In the genomic region with DNA sequence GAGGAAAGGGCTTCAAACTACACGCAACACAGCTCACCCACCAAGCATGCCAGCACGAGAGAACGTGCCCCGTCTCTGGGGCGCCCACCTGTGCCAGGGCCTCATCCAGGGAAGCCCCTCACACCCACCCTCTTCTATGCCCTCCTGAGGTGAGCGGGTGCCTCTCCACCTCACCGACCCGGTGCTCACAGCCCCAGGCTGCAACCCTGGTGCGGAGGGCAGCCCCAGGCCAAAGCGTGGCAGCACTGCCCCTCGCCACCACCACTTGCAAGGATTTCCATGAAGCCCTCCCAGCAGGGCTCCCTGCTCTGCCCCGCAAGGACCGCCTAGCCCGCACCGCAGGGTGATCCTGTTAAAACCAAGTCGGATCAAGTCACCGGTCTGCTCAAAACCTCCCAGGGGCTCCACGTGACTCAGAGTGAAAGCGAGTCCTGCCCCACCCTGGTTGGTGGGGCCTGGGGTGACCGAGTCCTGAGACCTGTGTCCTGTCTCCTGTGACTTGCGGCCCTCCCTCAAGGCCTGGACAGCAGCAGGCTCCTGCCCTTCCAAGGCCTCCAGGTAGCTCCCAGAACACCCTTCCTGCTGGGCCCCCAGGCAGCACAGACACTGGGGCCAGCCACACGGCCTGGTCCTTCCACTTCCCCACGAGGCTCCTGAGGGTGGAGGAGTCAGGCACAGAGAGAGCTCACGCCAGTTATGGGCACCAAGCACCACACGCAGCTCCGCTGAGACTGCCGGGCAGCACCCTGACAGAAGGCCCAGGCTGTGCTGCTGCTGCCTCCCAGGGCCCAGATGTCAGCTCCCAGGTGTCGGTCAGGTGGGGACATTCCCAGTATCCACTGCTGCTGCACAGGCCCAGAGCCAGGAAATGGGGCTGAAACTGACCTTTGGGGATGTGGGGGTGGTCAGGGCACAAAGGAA, we compare ENCODE assay signal across 2 cellular contexts.
A peak's percentile ranks its signal among the peaks of the same experiment; 100 is the strongest.
TF ChIP-seq lines count a peak whose summit lies in the region.

No MANE protein-coding gene starts in this region.

TF ChIP-seq in IMR-90, 13 proteins besides CTCF, POLR2A, EP300 and RAD21:
- no peak for TF ChIP-seq CHD1 (IDR thresholded peaks at IDR 0.05; ENCODE audit: low read depth, low read length)
- TF ChIP-seq, protein P1, sequence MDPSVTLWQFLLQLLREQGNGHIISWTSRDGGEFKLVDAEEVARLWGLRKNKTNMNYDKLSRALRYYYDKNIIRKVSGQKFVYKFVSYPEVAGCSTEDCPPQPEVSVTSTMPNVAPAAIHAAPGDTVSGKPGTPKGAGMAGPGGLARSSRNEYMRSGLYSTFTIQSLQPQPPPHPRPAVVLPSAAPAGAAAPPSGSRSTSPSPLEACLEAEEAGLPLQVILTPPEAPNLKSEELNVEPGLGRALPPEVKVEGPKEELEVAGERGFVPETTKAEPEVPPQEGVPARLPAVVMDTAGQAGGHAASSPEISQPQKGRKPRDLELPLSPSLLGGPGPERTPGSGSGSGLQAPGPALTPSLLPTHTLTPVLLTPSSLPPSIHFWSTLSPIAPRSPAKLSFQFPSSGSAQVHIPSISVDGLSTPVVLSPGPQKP (IDR thresholded peaks at IDR 0.05; ENCODE audit: borderline replicate concordance, low read depth, low read length): no peak
- TF ChIP-seq BHLHE40 (IDR thresholded peaks at IDR 0.05; ENCODE audit: low read depth, low read length): no peak
- TF ChIP-seq CEBPB (IDR thresholded peaks at IDR 0.05; ENCODE audit: low read depth, low read length): no peak

TF ChIP-seq in HepG2, 621 proteins besides CTCF, POLR2A, EP300 and RAD21:
- TF ChIP-seq LCORL (IDR thresholded peaks at IDR 0.05) (no peak), LCORL (CRISPR knock-in tag; IDR thresholded peaks at IDR 0.05) (0 out of 2 replicates have a peak, but pooled peaks have one; percentile 22), ZNF687 (CRISPR knock-in tag; IDR thresholded peaks at IDR 0.05) (0 out of 2 replicates have a peak, but pooled peaks have one; percentile 47), HHEX (CRISPR knock-in tag; IDR thresholded peaks at IDR 0.05) (no peak), NFE2L1 (CRISPR knock-in tag; IDR thresholded peaks at IDR 0.05; ENCODE audit: borderline replicate concordance) (no peak), ZFP1 (CRISPR knock-in tag; IDR thresholded peaks at IDR 0.05) (no peak), ZFP41 (CRISPR knock-in tag; IDR thresholded peaks at IDR 0.05; ENCODE audit: borderline replicate concordance) (no peak)
- TF ChIP-seq, protein P2, sequence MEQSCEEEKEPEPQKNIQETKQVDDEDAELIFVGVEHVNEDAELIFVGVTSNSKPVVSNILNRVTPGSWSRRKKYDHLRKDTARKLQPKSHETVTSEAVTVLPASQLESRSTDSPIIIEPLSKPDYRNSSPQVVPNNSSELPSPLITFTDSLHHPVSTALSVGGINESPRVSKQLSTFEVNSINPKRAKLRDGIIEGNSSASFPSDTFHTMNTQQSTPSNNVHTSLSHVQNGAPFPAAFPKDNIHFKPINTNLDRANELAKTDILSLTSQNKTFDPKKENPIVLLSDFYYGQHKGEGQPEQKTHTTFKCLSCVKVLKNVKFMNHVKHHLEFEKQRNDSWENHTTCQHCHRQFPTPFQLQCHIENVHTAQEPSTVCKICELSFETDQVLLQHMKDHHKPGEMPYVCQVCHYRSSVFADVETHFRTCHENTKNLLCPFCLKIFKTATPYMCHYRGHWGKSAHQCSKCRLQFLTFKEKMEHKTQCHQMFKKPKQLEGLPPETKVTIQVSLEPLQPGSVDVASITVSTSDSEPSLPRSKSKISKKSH (CRISPR knock-in tag; IDR thresholded peaks at IDR 0.05; ENCODE audit: borderline replicate concordance): peak; percentile 14; the same call in 1 of the 2 replicates
- TF ChIP-seq, protein P3, sequence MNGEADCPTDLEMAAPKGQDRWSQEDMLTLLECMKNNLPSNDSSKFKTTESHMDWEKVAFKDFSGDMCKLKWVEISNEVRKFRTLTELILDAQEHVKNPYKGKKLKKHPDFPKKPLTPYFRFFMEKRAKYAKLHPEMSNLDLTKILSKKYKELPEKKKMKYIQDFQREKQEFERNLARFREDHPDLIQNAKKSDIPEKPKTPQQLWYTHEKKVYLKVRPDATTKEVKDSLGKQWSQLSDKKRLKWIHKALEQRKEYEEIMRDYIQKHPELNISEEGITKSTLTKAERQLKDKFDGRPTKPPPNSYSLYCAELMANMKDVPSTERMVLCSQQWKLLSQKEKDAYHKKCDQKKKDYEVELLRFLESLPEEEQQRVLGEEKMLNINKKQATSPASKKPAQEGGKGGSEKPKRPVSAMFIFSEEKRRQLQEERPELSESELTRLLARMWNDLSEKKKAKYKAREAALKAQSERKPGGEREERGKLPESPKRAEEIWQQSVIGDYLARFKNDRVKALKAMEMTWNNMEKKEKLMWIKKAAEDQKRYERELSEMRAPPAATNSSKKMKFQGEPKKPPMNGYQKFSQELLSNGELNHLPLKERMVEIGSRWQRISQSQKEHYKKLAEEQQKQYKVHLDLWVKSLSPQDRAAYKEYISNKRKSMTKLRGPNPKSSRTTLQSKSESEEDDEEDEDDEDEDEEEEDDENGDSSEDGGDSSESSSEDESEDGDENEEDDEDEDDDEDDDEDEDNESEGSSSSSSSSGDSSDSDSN (CRISPR knock-in tag; IDR thresholded peaks at IDR 0.05): no peak
